ENCODE assay signal across 16 cellular contexts in genomic region chr1:51618715-51619114, GRCh38. TPM values are rescaled to one million over a fixed set of nuclear protein-coding genes. Genes with fewer than 3 reads are reported as not detected.
DNase-seq lines count a peak whose midpoint lies in the region; ATAC-seq, FAIRE-seq and TF ChIP-seq lines count a peak whose summit lies in the region.
"Had no signal": no experiment of that assay in that cellular context is flagged by ENCODE, and none has a peak within 500 bp of the region (broad histone marks: within the 10 kb centered on the region; RNA-seq: fewer than 3 reads in every experiment).

No MANE protein-coding gene starts in this region.

- intact Hi-C loops in ascending aorta (cut with DNase I): loop anchor here (5.0 to 10.0 kb wide), 6 partner anchors 56 to 651 kb away; partner anchors contain the start of genes NRDC and RNF11
- intact Hi-C loops in tibial artery (cut with DNase I; ENCODE audit: low total_unique reads): no loop called here

- H3K27me3 ChIP-seq in ascending aorta (no peaks in the 10 kb centered on the region), mesenchymal stem cell (ENCODE audit: control insufficient read depth in 1 of 2, insufficient read depth in 1 of 2, low read length in 2 of 2) (no peaks in the 10 kb centered on the region), tibial artery (no peaks in the 10 kb centered on the region), upper lobe of left lung (no peaks in the 10 kb centered on the region), small intestine (ENCODE audit: control insufficient read depth in 2 of 2, insufficient read depth in 2 of 2, low read length in 2 of 2) (no peaks in the 10 kb centered on the region)
- H3K27me3 ChIP-seq: sigmoid colon had no signal

- peaks cover 11% of the 10 kb centered on the region for H3K79me1 ChIP-seq in mesenchymal stem cell (replicated peaks; ENCODE audit: low read length, poor library complexity, severe bottlenecking)

- TF ChIP-seq CTCF in ascending aorta (IDR thresholded peaks at IDR 0.05) (no peak), tibial artery (IDR thresholded peaks at IDR 0.05) (no peak), upper lobe of left lung (IDR thresholded peaks at IDR 0.05) (no peak)

- no peak overlapping the region for H4K91ac ChIP-seq in mesenchymal stem cell (ENCODE audit: low read length)

- H2BK12ac ChIP-seq in mesenchymal stem cell (ENCODE audit: low read length in 2 of 2): no peak overlapping the region

- no peak overlapping the region for H2BK120ac ChIP-seq in mesenchymal stem cell (ENCODE audit: low read depth, low read length)

- H3K4me1 Mint-ChIP-seq in activated T-cell treated with anti-CD3 and anti-CD28 coated beads, Interleukin-2, amount 50 U/mL, for 4 hours (ENCODE audit: low read depth): peaks cover 43% of the 10 kb centered on the region

- H2AK5ac ChIP-seq in mesenchymal stem cell (ENCODE audit: low read length, severe bottlenecking): no peak overlapping the region

- H3K9me3 Mint-ChIP-seq in activated T-cell treated with anti-CD3 and anti-CD28 coated beads, Interleukin-2, amount 50 U/mL, for 4 hours: no peaks in the 10 kb centered on the region
- H3K9me3 Mint-ChIP-seq: activated CD4-positive, alpha-beta T cell treated with anti-CD3 and anti-CD28 coated beads, Interleukin-2, amount 10 ng/mL, durations not matched to agents 24 days and 14 days; central memory CD8-positive, alpha-beta T cell had no signal

- H3K9me3 ChIP-seq in ascending aorta (no peaks in the 10 kb centered on the region), mesenchymal stem cell (ENCODE audit: control insufficient read depth, low read length) (no peaks in the 10 kb centered on the region), tibial artery (no peaks in the 10 kb centered on the region), upper lobe of left lung (no peaks in the 10 kb centered on the region), small intestine (ENCODE audit: control insufficient read depth, low read depth) (no peaks in the 10 kb centered on the region)
- H3K9me3 ChIP-seq: sigmoid colon had no signal

- H3K23ac ChIP-seq in mesenchymal stem cell (ENCODE audit: low read length in 2 of 2): no peak overlapping the region

- H3K36me3 ChIP-seq in ascending aorta (no peaks in the 10 kb centered on the region), mesenchymal stem cell (ENCODE audit: control insufficient read depth in 1 of 2, insufficient read depth in 2 of 2, low read depth in 1 of 2, low read length in 2 of 2) (no peaks in the 10 kb centered on the region), tibial artery (no peaks in the 10 kb centered on the region), upper lobe of left lung (no peaks in the 10 kb centered on the region), small intestine (ENCODE audit: control insufficient read depth in 2 of 2, insufficient read depth in 2 of 2, low read length in 2 of 2) (peaks cover 0 to 2% of the 10 kb centered on the region in 2 donors)
- H3K36me3 ChIP-seq: sigmoid colon had no signal

- TF ChIP-seq POLR2A in upper lobe of left lung (IDR thresholded peaks at IDR 0.05): no peak

- H2AFZ ChIP-seq in mesenchymal stem cell (ENCODE audit: low read depth, low read length): no peak overlapping the region

- no peak overlapping the region for H3K18ac ChIP-seq in mesenchymal stem cell (ENCODE audit: low read depth in 1 of 2, low read length in 2 of 2)

- H3K9ac ChIP-seq in mesenchymal stem cell (ENCODE audit: low read length): peak overlapping the region; percentile 88

- FAIRE-seq in small intestine (lab: Jason Lieb, UNC): no peak
- FAIRE-seq: D721Med, RCC 7860 had no signal

- H3K4me1 ChIP-seq in ascending aorta: peaks cover 5 to 29% of the 10 kb centered on the region in 2 donors
- peaks cover 6% of the 10 kb centered on the region for H3K4me1 ChIP-seq in mesenchymal stem cell (ENCODE audit: control insufficient read depth, insufficient read depth, low read depth, low read length)
- H3K4me1 ChIP-seq in tibial artery: peaks cover 0 to 55% (median 38%) of the 10 kb centered on the region in 4 donors
- H3K4me1 ChIP-seq in upper lobe of left lung: peaks cover 21 to 33% (median 30%) of the 10 kb centered on the region in 4 donors
- peaks cover 3 to 4% of the 10 kb centered on the region in 2 donors for H3K4me1 ChIP-seq in small intestine (ENCODE audit: control insufficient read depth in 2 of 2, insufficient read depth in 1 of 2, low read depth in 1 of 2, low read length in 1 of 2)

- peak overlapping the region; percentile 100 for H3K4me3 Mint-ChIP-seq in activated T-cell treated with anti-CD3 and anti-CD28 coated beads, Interleukin-2, amount 50 U/mL, for 4 hours

- ATAC-seq in activated T-cell treated with anti-CD3 and anti-CD28 coated beads, Interleukin-2, amount 50 U/mL, for 4 hours: no peak
- ATAC-seq in upper lobe of left lung (ENCODE audit: low FRiP score in 2 of 2): no peak

- TF ChIP-seq EP300 in upper lobe of left lung (IDR thresholded peaks at IDR 0.05): no peak

- no peak overlapping the region for H3K14ac ChIP-seq in mesenchymal stem cell (ENCODE audit: low read length in 2 of 2)

- no CpG with 5 or more reads among the region's 1 CpG for WGBS in mesenchymal stem cell
- WGBS in upper lobe of left lung, 2 donors: 70 to 77% methylated on average over 1 of the region's 1 CpG
- 87 to 96% (median 89%) methylated on average over 1 of the region's 1 CpG for WGBS in small intestine, 3 donors

- H3K36me3 Mint-ChIP-seq in activated T-cell treated with anti-CD3 and anti-CD28 coated beads, Interleukin-2, amount 50 U/mL, for 4 hours (ENCODE audit: insufficient read depth): peaks cover 7% of the 10 kb centered on the region

- no peak for DNase-seq in activated T-cell treated with anti-CD3 and anti-CD28 coated beads, Interleukin-2, amount 50 U/mL, for 4 hours
- no peak for DNase-seq in activated T-cell treated with anti-CD3 and anti-CD28 coated beads, Interleukin-2, amount 50 U/mL, for 48 hours
- DNase-seq in ascending aorta (ENCODE audit: low spot score in 2 of 2) (no peak), mesenchymal stem cell (no peak), tibial artery (no peak), NCI-H69 (lab: John Stamatoyannopoulos, UW) (no peak), upper lobe of left lung (no peak), small intestine (no peak)
- DNase-seq: activated CD4-positive, alpha-beta T cell treated with anti-CD3 and anti-CD28 coated beads, Interleukin-2, amount 10 ng/mL, durations not matched to agents 24 days and 14 days; erythroblast; NCI-H1105 treated with DMSO at 0.1 percent for 48 hours; sigmoid colon; substantia nigra had no signal

- H3K27me3 Mint-ChIP-seq in activated T-cell treated with anti-CD3 and anti-CD28 coated beads, Interleukin-2, amount 50 U/mL, for 4 hours (ENCODE audit: low read depth): no peaks in the 10 kb centered on the region
- H3K27me3 Mint-ChIP-seq: activated CD4-positive, alpha-beta T cell treated with anti-CD3 and anti-CD28 coated beads, Interleukin-2, amount 10 ng/mL, durations not matched to agents 24 days and 14 days; central memory CD8-positive, alpha-beta T cell had no signal

- no peak overlapping the region for H3K4me2 ChIP-seq in mesenchymal stem cell (ENCODE audit: low read length, poor library complexity, severe bottlenecking)

- H3K4ac ChIP-seq in mesenchymal stem cell (ENCODE audit: low read depth in 1 of 2, low read length in 2 of 2): no peak overlapping the region

- H3K27ac ChIP-seq in ascending aorta (peak overlapping the region; percentile 91 to 92), mesenchymal stem cell (ENCODE audit: low read length, poor library complexity, severe bottlenecking) (no peak overlapping the region), tibial artery (peak overlapping the region; percentile 94), upper lobe of left lung (peak overlapping the region in 2 of 4 donors; percentile 85 to 92), small intestine (ENCODE audit: low read depth in 1 of 2, low read length in 1 of 2) (no peak overlapping the region)

- H2BK15ac ChIP-seq in mesenchymal stem cell (ENCODE audit: low read depth, poor library complexity, severe bottlenecking): no peak overlapping the region

- no peak overlapping the region for H2BK5ac ChIP-seq in mesenchymal stem cell (ENCODE audit: low read depth, low read length, poor library complexity, severe bottlenecking)

- H3K4me3 ChIP-seq in ascending aorta (peak overlapping the region; percentile 81 to 86), mesenchymal stem cell (ENCODE audit: insufficient read depth in 1 of 2, low read depth in 1 of 2, low read length in 2 of 2) (peak overlapping the region in 1 of 2 experiments; percentile 97), tibial artery (peak overlapping the region; percentile 76 to 81), upper lobe of left lung (peak overlapping the region in 2 of 4 donors; percentile 75 to 85), small intestine (ENCODE audit: low read depth in 1 of 2, low read length in 2 of 2) (no peak overlapping the region)

- no peak overlapping the region for H4K8ac ChIP-seq in mesenchymal stem cell (ENCODE audit: low read length)

RNA-seq across cellular contexts. Expression of gene OSBPL9, which starts 1.8 kb away (rescaled TPM):
- total RNA-seq in activated T-cell treated with anti-CD3 and anti-CD28 coated beads, Interleukin-2, amount 50 U/mL, for 4 hours: 10 to 100 TPM; 29.6 to 31.9 (median 31.5) TPM
- total RNA-seq in ascending aorta: 101 TPM
- polyA plus RNA-seq in mesenchymal stem cell (2013, experiment 1 of 2): 48.8 TPM
- 49.0 TPM for polyA plus RNA-seq in mesenchymal stem cell (2013, experiment 2 of 2)
- 100 to 1,000 TPM in 3 of 6 donors, 10 to 100 TPM in 3; 55.7 to 271 (median 94.9) TPM for total RNA-seq in upper lobe of left lung
- polyA plus RNA-seq in small intestine: 10 to 100 TPM; 19.7 to 34.9 (median 28.6) TPM

Comparison
In these comparisons a context has a peak if more than half of its experiments do, and no peak if none do; other contexts are left out.
1. H3K27ac ChIP-seq: peak in ascending aorta (2 of 2) and tibial artery (2 of 2); none in mesenchymal stem cell (single experiment) and small intestine (0 of 2).
2. H3K4me3 ChIP-seq: peak in ascending aorta (2 of 2) and tibial artery (2 of 2); none in small intestine (0 of 2).